ENCODE assay signal across 9 cellular contexts in the genomic region with DNA sequence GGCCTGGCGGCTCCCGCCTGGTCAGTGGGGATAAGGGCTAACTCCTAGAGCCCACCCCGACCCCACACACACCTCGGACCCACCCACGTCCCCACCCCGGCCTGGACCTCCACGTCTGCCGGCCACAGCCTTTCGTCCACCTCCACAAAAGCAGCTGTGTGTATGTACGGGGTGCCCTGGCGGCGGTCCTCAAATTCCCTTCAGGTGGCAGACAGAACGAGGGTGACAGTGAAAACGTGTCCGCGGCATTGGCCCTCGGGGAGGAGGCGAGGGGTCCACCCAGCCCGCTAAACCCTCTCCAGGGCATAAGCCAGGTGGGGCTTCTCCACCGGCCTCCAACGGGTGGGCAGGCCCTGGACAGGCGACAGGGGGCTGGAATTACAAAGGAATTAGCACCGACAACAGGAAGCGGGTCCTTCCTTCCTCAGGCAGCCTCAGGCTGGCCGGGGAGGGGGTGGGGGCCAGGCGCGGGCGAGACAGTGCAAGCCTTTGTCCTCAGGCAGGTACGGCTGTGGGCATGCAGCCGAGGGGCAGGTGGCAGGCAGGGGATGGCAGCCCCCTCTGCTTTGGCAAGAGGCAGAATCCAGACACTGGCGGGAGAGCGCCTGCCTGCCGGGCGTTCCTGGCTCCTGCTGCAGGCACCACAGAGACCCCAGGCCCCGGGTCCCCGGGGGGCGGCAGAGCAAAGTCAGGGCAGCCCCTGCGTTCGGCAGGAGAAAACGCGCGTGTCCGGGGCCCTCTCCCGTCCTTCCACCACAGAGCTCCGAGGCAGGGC. TPM values are rescaled to one million over a fixed set of nuclear protein-coding genes. Genes with fewer than 3 reads are reported as not detected.
A peak's percentile ranks its signal among the peaks of the same experiment; 100 is the strongest.
DNase-seq lines count a peak whose midpoint lies in the region; ATAC-seq and TF ChIP-seq lines count a peak whose summit lies in the region.
"Had no signal": no experiment of that assay in that cellular context is flagged by ENCODE, and none has a peak within 500 bp of the region (broad histone marks: within the 10 kb centered on the region; RNA-seq: fewer than 3 reads in every experiment).

No MANE protein-coding gene starts in this region.

- peak overlapping the region; percentile 65 for H3K56ac ChIP-seq in mesendoderm (ENCODE audit: low read length)

- H3K79me1 ChIP-seq in mesendoderm (ENCODE audit: low read length) = no peaks in the 10 kb centered on the region

- intact Hi-C loops in heart right ventricle (cut with DNase I) (loop anchor here (1.0 to 10.0 kb wide), 14 partner anchors 52 to 290 kb away; a partner anchor contains a TSS), cardiac septum (cut with DNase I) (loop anchor here (1.0 to 10.0 kb wide), 5 partner anchors 54 to 300 kb away; a partner anchor contains a TSS), adrenal gland (cut with DNase I) (loop anchor here (2.0 to 5.0 kb wide), 3 partner anchors 52 to 72 kb away; a partner anchor contains a TSS), uterus (cut with DNase I; ENCODE audit: low total_unique reads) (loop anchor here (5.0 kb wide), 2 partner anchors 52 to 62 kb away; a partner anchor contains a TSS)

- H3K79me2 ChIP-seq in mesendoderm (ENCODE audit: control insufficient read depth, insufficient read depth, low read length) = no peaks in the 10 kb centered on the region

- H2BK5ac ChIP-seq in mesendoderm (ENCODE audit: low read length) = no peak overlapping the region

- H4K5ac ChIP-seq in mesendoderm (ENCODE audit: low read length) = no peak overlapping the region

- TF ChIP-seq CTCF in heart right ventricle (IDR thresholded peaks at IDR 0.05) (peak in 3 of 9 donors; percentile 4 to 11 (median 6)), adrenal gland (IDR thresholded peaks at IDR 0.05) (no peak), uterus (IDR thresholded peaks at IDR 0.05) (no peak)

- WGBS in heart right ventricle, 2 donors = 39 to 43% methylated on average over 45 of the region's 45 CpGs
- WGBS in adrenal gland, 4 donors = 44 to 60% (median 56%) methylated on average over 20 to 45 of the region's 45 CpGs
- no CpG with 5 or more reads among the region's 45 CpGs for WGBS in mesendoderm (ENCODE audit: extremely low coverage, insufficient coverage, low lambda C conversion rate)

- H3K23ac ChIP-seq in mesendoderm (ENCODE audit: low read length) = no peak overlapping the region

- H3K4me1 ChIP-seq in heart right ventricle (peaks cover 26 to 54% (median 46%) of the 10 kb centered on the region in 9 donors), adrenal gland (replicated peaks in 1 of 2) (peaks cover 16 to 43% of the 10 kb centered on the region in 2 donors), mesendoderm (ENCODE audit: control insufficient read depth, low read depth, low read length) (no peaks in the 10 kb centered on the region), uterus (peaks cover 0 to 18% of the 10 kb centered on the region in 2 donors)

- no peak overlapping the region for H3K4ac ChIP-seq in mesendoderm (ENCODE audit: low read depth, low read length)

- peak overlapping the region; percentile 6 for H3K18ac ChIP-seq in mesendoderm (ENCODE audit: low read length)

- peak overlapping the region in 2 of 10 donors; percentile 6 to 12 for H3K4me3 ChIP-seq in heart right ventricle
- no peak overlapping the region for H3K4me3 ChIP-seq in adrenal gland
- H3K4me3 ChIP-seq in mesendoderm (ENCODE audit: low read length) = no peak overlapping the region
- H3K4me3 ChIP-seq in uterus = no peak overlapping the region
- H3K4me3 ChIP-seq: lung had no signal

- DNase-seq in heart right ventricle (no peak), cardiac septum (ENCODE audit: low spot score) (no peak), adrenal gland (peak in 1 of 7 donors; percentile 32), mesendoderm (peak; percentile 61), uterus (no peak), NCI-H187 (lab: John Stamatoyannopoulos, UW) (no peak), NCI-H82 (lab: John Stamatoyannopoulos, UW) (no peak), GM03348 (ENCODE audit: low spot score) (no peak)

- peak in 1 of 8 donors; percentile 9 for ATAC-seq in heart right ventricle

- no peaks in the 10 kb centered on the region for H3K36me3 ChIP-seq in heart right ventricle
- no peaks in the 10 kb centered on the region for H3K36me3 ChIP-seq in adrenal gland (replicated peaks in 1 of 2)
- no peaks in the 10 kb centered on the region for H3K36me3 ChIP-seq in mesendoderm (ENCODE audit: control insufficient read depth, insufficient read depth, low read length)
- H3K36me3 ChIP-seq in uterus = no peaks in the 10 kb centered on the region

- H3K27ac ChIP-seq in heart right ventricle = peak overlapping the region in 9 of 10 donors; percentile 55 to 94 (median 69)
- peak overlapping the region in 3 of 5 donors; percentile 41 to 90 (median 79) for H3K27ac ChIP-seq in adrenal gland
- peak overlapping the region; percentile 14 for H3K27ac ChIP-seq in mesendoderm (ENCODE audit: low read depth, low read length)
- peak overlapping the region; percentile 71 to 73 for H3K27ac ChIP-seq in uterus

- no peaks in the 10 kb centered on the region for H3K9me3 ChIP-seq in heart right ventricle
- no peaks in the 10 kb centered on the region for H3K9me3 ChIP-seq in adrenal gland (replicated peaks in 1 of 3)
- H3K9me3 ChIP-seq in uterus = no peaks in the 10 kb centered on the region

- peak overlapping the region; percentile 24 for H3K9ac ChIP-seq in mesendoderm (ENCODE audit: low read length)

- no peaks in the 10 kb centered on the region for H3K27me3 ChIP-seq in heart right ventricle
- H3K27me3 ChIP-seq in adrenal gland = no peaks in the 10 kb centered on the region
- H3K27me3 ChIP-seq in mesendoderm (ENCODE audit: insufficient read depth, low read length, poor library complexity) = no peaks in the 10 kb centered on the region
- H3K27me3 ChIP-seq in uterus = no peaks in the 10 kb centered on the region

- no peak overlapping the region for H2AK5ac ChIP-seq in mesendoderm (ENCODE audit: low read length)

- no peak overlapping the region for H2BK15ac ChIP-seq in mesendoderm (replicated peaks; ENCODE audit: low read depth)

- H4K8ac ChIP-seq in mesendoderm (ENCODE audit: low read depth, low read length) = no peak overlapping the region

- H2BK120ac ChIP-seq in mesendoderm (ENCODE audit: low read depth, low read length) = no peak overlapping the region

- no peak overlapping the region for H3K4me2 ChIP-seq in mesendoderm (ENCODE audit: low read length)

- TF ChIP-seq POLR2A in adrenal gland (IDR thresholded peaks at IDR 0.05) = no peak
- no peak for TF ChIP-seq POLR2A in uterus (IDR thresholded peaks at IDR 0.05)

RNA-seq across cellular contexts. Expression of a gene that starts 12.3 kb away (rescaled TPM):
- total RNA-seq in heart right ventricle = 10 to 100 TPM; 39.5 to 61.0 (median 50.6) TPM
- polyA plus RNA-seq in heart right ventricle = 10 to 100 TPM in 1 of 2 donors, 1 to 10 TPM in 1; 8.0 to 36.9 TPM
- 49.9 TPM for total RNA-seq in cardiac septum
- total RNA-seq in adrenal gland = 100 to 1,000 TPM in 1 of 8 donors, 10 to 100 TPM in 7; 32.1 to 107 (median 54.3) TPM
- polyA plus RNA-seq in adrenal gland = 100 to 1,000 TPM in 1 of 3 donors, 10 to 100 TPM in 2; 16.4 to 157 (median 17.8) TPM
- 51.5 TPM for polyA plus RNA-seq in mesendoderm (2013, experiment 1 of 2)
- 53.0 TPM for polyA plus RNA-seq in mesendoderm (2013, experiment 2 of 2)
- 10 to 100 TPM; 18.5 to 83.6 (median 24.2) TPM for total RNA-seq in uterus

RNA-seq across cellular contexts. Expression of a gene that starts 53.8 kb away (rescaled TPM):
- total RNA-seq in heart right ventricle (10 to 100 TPM in 1 of 10 donors, 1 to 10 TPM in 9; 4.1 to 16.4 (median 7.0) TPM), cardiac septum (4.8 TPM), adrenal gland (10 to 100 TPM; 12.3 to 32.5 (median 19.8) TPM), uterus (10 to 100 TPM in 1 of 4 donors, 1 to 10 TPM in 3; 3.6 to 15.6 (median 6.8) TPM)
- polyA plus RNA-seq in heart right ventricle (1 to 10 TPM; 1.6 to 3.9 TPM), adrenal gland (10 to 100 TPM in 1 of 3 donors, 1 to 10 TPM in 2; 6.8 to 17.2 (median 7.5) TPM)
- 6.4 TPM for polyA plus RNA-seq in mesendoderm (2013, experiment 1 of 2)
- polyA plus RNA-seq in mesendoderm (2013, experiment 2 of 2) = 7.3 TPM

RNA-seq across cellular contexts. Expression of a gene that starts 58.5 kb away (rescaled TPM):
- 10 to 100 TPM; 26.8 to 41.2 (median 32.7) TPM for total RNA-seq in heart right ventricle
- polyA plus RNA-seq in heart right ventricle = 10 to 100 TPM; 38.6 to 45.5 TPM
- 34.2 TPM for total RNA-seq in cardiac septum
- 10 to 100 TPM; 22.3 to 91.6 (median 39.9) TPM for total RNA-seq in adrenal gland
- 10 to 100 TPM; 22.6 to 41.1 (median 34.0) TPM for polyA plus RNA-seq in adrenal gland
- polyA plus RNA-seq in mesendoderm (2013, experiment 1 of 2) = 15.1 TPM
- polyA plus RNA-seq in mesendoderm (2013, experiment 2 of 2) = 14.1 TPM
- total RNA-seq in uterus = 10 to 100 TPM; 14.1 to 49.3 (median 31.4) TPM

Comparison
In these comparisons a context has a peak if more than half of its experiments do, and no peak if none do; other contexts are left out.
1. H3K27ac ChIP-seq: peak in every context shown above with its lines; median percentile 79 in adrenal gland; 72 in uterus; 69 in heart right ventricle; 14 in mesendoderm.